8 cellular contexts compared by ENCODE assay signal in the genomic region with DNA sequence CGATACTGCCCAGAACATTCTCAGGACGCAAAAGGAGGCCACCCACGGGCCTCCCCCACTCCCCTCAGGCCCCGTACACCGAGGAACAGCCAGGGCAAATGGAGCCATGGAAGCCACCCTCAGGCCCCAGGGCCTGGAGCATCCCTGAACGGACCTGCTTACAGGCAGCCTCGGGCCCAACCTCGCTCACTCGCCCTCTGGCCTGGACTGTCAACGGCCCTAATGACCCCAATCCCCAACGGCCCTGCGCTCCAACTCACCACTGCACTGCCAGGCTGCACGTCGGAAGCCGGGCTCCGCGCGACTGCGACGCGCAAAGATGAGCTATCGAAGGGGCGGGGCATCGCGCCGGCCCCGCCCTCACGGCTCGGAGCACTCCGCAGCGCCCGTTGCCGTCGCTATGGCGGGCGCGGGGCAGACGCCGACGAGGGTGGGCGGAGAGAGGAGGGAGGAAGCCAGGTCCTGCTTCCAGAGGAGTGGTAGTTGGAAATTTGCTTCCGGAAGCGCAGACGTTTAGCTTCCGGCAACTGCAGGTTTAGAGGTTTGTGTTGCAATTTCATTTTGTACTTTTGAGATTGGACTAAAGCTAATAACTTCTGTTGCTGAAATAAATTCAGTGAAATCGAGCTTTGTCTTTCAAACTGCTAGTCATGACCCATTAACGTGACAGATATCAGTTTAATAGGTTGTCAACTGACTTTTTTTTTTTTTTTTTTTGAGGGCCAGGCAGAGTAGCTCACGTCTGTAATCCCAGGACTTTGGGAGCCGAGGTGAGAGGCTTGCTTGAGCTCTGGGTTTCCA. TPM values are rescaled to one million over a fixed set of nuclear protein-coding genes. Genes with fewer than 3 reads are reported as not detected.
A peak's percentile ranks its signal among the peaks of the same experiment; 100 is the strongest.
DNase-seq lines count a peak whose midpoint lies in the region; ATAC-seq, FAIRE-seq and TF ChIP-seq lines count a peak whose summit lies in the region.

SKIC8 (minus strand) TSS at position 308 of the 801 bp plus-strand sequence. CDS start 3,923 bp downstream, outside the sequence.

- DNase-seq in GM12892 (ENCODE audit: insufficient read length) (peak; percentile 90), NCI-H1436 treated with DMSO at 0.1 percent for 48 hours (lab: John Stamatoyannopoulos, UW) (peak; percentile 64), T-helper 1 cell (peak; percentile 81 to 94 (median 85)), heart right ventricle (peak; percentile 92 to 93), posterior vena cava (ENCODE audit: low spot score) (peak; percentile 97), upper lobe of left lung (peak; percentile 94 to 99)

- TF ChIP-seq CTCF in heart right ventricle (IDR thresholded peaks at IDR 0.05), result peak in 1 of 9 donors; percentile 7
- peak in 2 of 6 experiments; percentile 14 to 18 for TF ChIP-seq CTCF in upper lobe of left lung (IDR thresholded peaks at IDR 0.05)

- WGBS in adipose tissue, 3 donors, result 0 to 1% (median 1%) methylated on average over 49 of the region's 49 CpGs
- WGBS in heart right ventricle, 2 donors, result 1% methylated on average over 49 of the region's 49 CpGs
- WGBS in upper lobe of left lung, 2 donors, result 1 to 2% methylated on average over 7 to 45 of the region's 49 CpGs

- H3K4me1 ChIP-seq in heart right ventricle (peaks cover 6 to 28% (median 17%) of the 10 kb centered on the region in 9 donors), upper lobe of left lung (peaks cover 8 to 19% (median 16%) of the 10 kb centered on the region in 4 donors)

- peak in 1 of 4 donors; percentile 42 for TF ChIP-seq EP300 in upper lobe of left lung (IDR thresholded peaks at IDR 0.05)

- TF ChIP-seq POLR2A in GM12892 (IDR thresholded peaks at IDR 0.05; ENCODE audit: low read depth, low read length), result peak; percentile 97
- TF ChIP-seq POLR2A in upper lobe of left lung (IDR thresholded peaks at IDR 0.05), result peak in 3 of 4 donors; percentile 39 to 95 (median 86)

- peak; percentile 99 for FAIRE-seq in GM12892 (lab: Jason Lieb, UNC)

- peak; percentile 79 for ATAC-seq in HG02852 (IDR thresholded peaks at IDR 0.05; ENCODE audit: unreplicated experiment)
- peak; percentile 98 to 100 (median 99) for ATAC-seq in heart right ventricle
- peak; percentile 98 to 100 for ATAC-seq in upper lobe of left lung (ENCODE audit: low FRiP score in 2 of 2)

- peak within 1 kb of the TSS; percentile 66 to 99 (median 84) for H3K4me3 ChIP-seq in heart right ventricle
- peak within 1 kb of the TSS; percentile 68 to 87 (median 76) for H3K4me3 ChIP-seq in upper lobe of left lung

- intact Hi-C loops in heart right ventricle (cut with DNase I), result loop anchor here in 1 of 10 donors (10.0 kb wide), 1 partner anchor 205 kb away; the partner anchor contains the start of gene HYKK
- intact Hi-C loops in posterior vena cava (cut with DNase I), result no loop called here

- H3K27me3 ChIP-seq in heart right ventricle, result peaks cover 0 to 10% (median 7%) of the 10 kb centered on the region in 7 donors
- H3K27me3 ChIP-seq in upper lobe of left lung, result no peaks in the 10 kb centered on the region

- peaks cover 0 to 13% (median 0%) of the 10 kb centered on the region in 9 donors for H3K36me3 ChIP-seq in heart right ventricle
- H3K36me3 ChIP-seq in upper lobe of left lung, result peaks cover 0 to 11% (median 0%) of the 10 kb centered on the region in 4 donors

- H3K27ac ChIP-seq in adipose tissue (ENCODE audit: low read depth, low read length), result no peak within 1 kb of the TSS
- H3K27ac ChIP-seq in heart right ventricle, result peak within 1 kb of the TSS in 9 of 10 donors; percentile 66 to 87 (median 84)
- peak within 1 kb of the TSS; percentile 78 to 87 (median 84) for H3K27ac ChIP-seq in upper lobe of left lung

- H3K9me3 ChIP-seq in heart right ventricle, result no peaks in the 10 kb centered on the region
- H3K9me3 ChIP-seq in upper lobe of left lung, result no peaks in the 10 kb centered on the region

RNA-seq across cellular contexts. Expression of gene SKIC8, which starts in this region (rescaled TPM):
- polyA plus RNA-seq in GM12892 (2012; ENCODE audit: missing spikeins), result 81.2 TPM
- polyA plus RNA-seq in adipose tissue, result 10 to 100 TPM; 29.0 to 58.3 (median 55.7) TPM
- total RNA-seq in heart right ventricle, result 10 to 100 TPM; 24.0 to 32.8 (median 26.4) TPM
- polyA plus RNA-seq in heart right ventricle, result 10 to 100 TPM; 33.8 to 37.0 TPM
- 10 to 100 TPM; 35.0 to 36.8 TPM for total RNA-seq in posterior vena cava
- total RNA-seq in upper lobe of left lung, result 10 to 100 TPM; 33.6 to 67.1 (median 50.3) TPM
